ENCODE assay signal across 17 cellular contexts in the genomic region with DNA sequence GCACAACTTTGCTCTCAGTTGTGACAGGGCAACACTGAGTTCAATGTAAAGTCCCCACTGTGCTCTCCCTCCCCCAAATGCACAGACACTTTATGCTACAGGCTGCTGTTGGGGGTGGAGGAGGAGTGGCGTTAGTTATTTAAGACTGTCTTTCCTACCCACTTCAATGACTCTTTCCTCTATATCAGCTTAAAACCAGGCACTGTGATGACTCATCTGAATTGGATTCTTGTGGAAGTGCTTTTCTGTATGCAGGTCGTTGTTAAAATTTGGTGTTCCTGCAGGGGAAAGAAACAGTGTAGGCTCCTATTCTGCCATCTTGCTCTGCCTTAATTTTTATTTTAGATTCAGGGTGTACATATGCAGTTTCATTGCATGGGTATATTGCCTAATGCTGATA.
DNase-seq lines count a peak whose midpoint lies in the region; ATAC-seq and TF ChIP-seq lines count a peak whose summit lies in the region.
"Had no signal": no experiment of that assay in that cellular context is flagged by ENCODE, and none has a peak within 500 bp of the region (broad histone marks: within the 10 kb centered on the region; RNA-seq: fewer than 3 reads in every experiment).

No MANE protein-coding gene starts in this region.

- H3K79me2 ChIP-seq in hepatocyte, result no peaks in the 10 kb centered on the region

- H3K4me3 ChIP-seq in epithelial cell of esophagus (ENCODE audit: low read length) (no peak overlapping the region), thoracic aorta (no peak overlapping the region), hepatocyte (no peak overlapping the region), suprapubic skin (no peak overlapping the region)
- H3K4me3 ChIP-seq: BLaER1 had no signal

- no peak for TF ChIP-seq POLR2A in suprapubic skin (IDR thresholded peaks at IDR 0.05)

- no peaks in the 10 kb centered on the region for H4K20me1 ChIP-seq in hepatocyte (ENCODE audit: insufficient read depth, poor library complexity, severe bottlenecking)
- H4K20me1 ChIP-seq: BLaER1 had no signal

- no peak for TF ChIP-seq EP300 in suprapubic skin (IDR thresholded peaks at IDR 0.05)

- H3K36me3 ChIP-seq in thoracic aorta (no peaks in the 10 kb centered on the region), hepatocyte (replicated peaks; ENCODE audit: insufficient read depth, low read depth) (no peaks in the 10 kb centered on the region), suprapubic skin (no peaks in the 10 kb centered on the region)
- H3K36me3 ChIP-seq: BLaER1 had no signal

- H3K27me3 ChIP-seq in thoracic aorta (replicated peaks; ENCODE audit: insufficient read depth) (no peaks in the 10 kb centered on the region), hepatocyte (no peaks in the 10 kb centered on the region), suprapubic skin (no peaks in the 10 kb centered on the region)
- H3K27me3 ChIP-seq: BLaER1 had no signal

- H3K4me1 ChIP-seq in thoracic aorta (ENCODE audit: control insufficient read depth in 1 of 2, low read depth in 2 of 2), result no peaks in the 10 kb centered on the region
- no peaks in the 10 kb centered on the region for H3K4me1 ChIP-seq in hepatocyte (ENCODE audit: insufficient read depth)
- no peaks in the 10 kb centered on the region for H3K4me1 ChIP-seq in suprapubic skin
- H3K4me1 ChIP-seq: BLaER1 had no signal

- H3K9me2 ChIP-seq in hepatocyte (replicated peaks; ENCODE audit: insufficient read depth), result no peaks in the 10 kb centered on the region

- WGBS in hepatocyte (ENCODE audit: low lambda C conversion rate, missing lambda C conversion rate), result 48% methylated on average over 2 of the region's 2 CpGs
- WGBS in suprapubic skin, result 61% methylated on average over 2 of the region's 2 CpGs

- ATAC-seq in thoracic aorta (ENCODE audit: insufficient number of reproducible peaks, low FRiP score, low read depth) (peak; percentile 65), HG03280 (IDR thresholded peaks at IDR 0.05; ENCODE audit: unreplicated experiment) (no peak)
- ATAC-seq: Right ventricle myocardium inferior had no signal

- H3K4me2 ChIP-seq in hepatocyte, result no peak overlapping the region
- H3K4me2 ChIP-seq: BLaER1 had no signal

- peak; percentile 14 for DNase-seq in DMS53 (lab: John Stamatoyannopoulos, UW)
- no peak for DNase-seq in DMS53 treated with DMSO at 0.1 percent for 48 hours (lab: John Stamatoyannopoulos, UW; ENCODE audit: unreplicated experiment)
- peak; percentile 55 for DNase-seq in RKO (ENCODE audit: low spot score)
- peak; percentile 3 for DNase-seq in epithelial cell of esophagus (ENCODE audit: low read depth)
- no peak for DNase-seq in thoracic aorta (ENCODE audit: low spot score)
- DNase-seq in hepatocyte (ENCODE audit: low spot score), result no peak
- DNase-seq in suprapubic skin (ENCODE audit: low spot score in 2 of 2), result no peak
- DNase-seq: Calu3; CD4-positive, alpha-beta memory T cell; NCI-H1105; NCI-H1694; NCI-H2081 treated with DMSO at 0.1 percent for 48 hours; SW 1271 had no signal

- H3K9me3 ChIP-seq in thoracic aorta (peaks cover 3% of the 10 kb centered on the region), hepatocyte (ENCODE audit: low read depth) (no peaks in the 10 kb centered on the region), suprapubic skin (no peaks in the 10 kb centered on the region)

- TF ChIP-seq CTCF in epithelial cell of esophagus (IDR thresholded peaks at IDR 0.05; ENCODE audit: insufficient read depth, low read depth, low read length, missing control alignments), result no peak
- no peak for TF ChIP-seq CTCF in thoracic aorta (IDR thresholded peaks at IDR 0.05)
- TF ChIP-seq CTCF in hepatocyte (IDR thresholded peaks at IDR 0.05; ENCODE audit: poor library complexity), result no peak
- no peak for TF ChIP-seq CTCF in suprapubic skin (IDR thresholded peaks at IDR 0.05)

- H2AFZ ChIP-seq in hepatocyte, result no peak overlapping the region

- no peak overlapping the region for H3K27ac ChIP-seq in thoracic aorta
- H3K27ac ChIP-seq in hepatocyte, result no peak overlapping the region
- H3K27ac ChIP-seq in suprapubic skin, result no peak overlapping the region
- H3K27ac ChIP-seq: 22Rv1, BLaER1 had no signal

Comparison
In these comparisons a context has a peak if more than half of its experiments do, and no peak if none do; other contexts are left out.
1. DNase-seq: peak in DMS53 (single experiment), RKO (single experiment) and epithelial cell of esophagus (single experiment); none in DMS53 treated with DMSO at 0.1 percent for 48 hours (single experiment), thoracic aorta (single experiment), hepatocyte (single experiment) and suprapubic skin (0 of 2).